8 cellular contexts compared by ENCODE assay signal in the genomic region with DNA sequence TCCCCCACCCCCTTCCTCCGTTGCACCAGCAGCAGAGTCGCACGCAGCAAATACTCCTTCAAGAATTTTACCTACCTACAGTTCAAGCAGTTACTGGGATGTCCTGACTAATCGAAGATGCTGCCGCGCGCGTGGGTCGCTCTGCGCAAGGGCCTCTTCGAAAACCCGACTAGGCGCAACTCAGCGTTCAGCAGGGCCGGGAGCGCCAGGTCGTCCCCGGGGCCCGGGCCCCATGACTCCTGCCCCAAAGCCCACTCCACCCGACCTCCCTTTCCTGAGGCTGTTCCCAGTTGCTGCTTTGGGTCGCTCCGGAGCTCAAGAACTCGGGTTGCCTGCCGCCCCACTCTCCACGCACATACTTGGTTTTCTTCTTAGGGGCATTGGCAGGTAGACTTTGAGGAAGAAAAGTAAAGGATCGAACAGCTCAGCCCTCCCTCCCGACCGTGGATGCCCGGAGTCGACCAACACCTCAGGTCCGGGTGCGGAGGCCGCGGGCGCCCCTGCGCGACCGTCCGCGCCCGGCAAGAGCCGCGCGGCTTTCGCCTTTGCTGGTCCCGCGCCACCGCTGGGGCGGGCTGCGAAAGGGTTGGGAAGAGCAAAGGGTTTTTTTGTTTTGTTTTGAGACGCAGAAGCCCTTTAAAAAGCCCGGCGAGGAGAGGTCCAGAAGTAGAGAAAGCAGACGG. TPM values are rescaled to one million over a fixed set of nuclear protein-coding genes. Genes with fewer than 3 reads are reported as not detected.
DNase-seq lines count a peak whose midpoint lies in the region; ATAC-seq lines count a peak whose summit lies in the region.

No MANE protein-coding gene starts in this region.

- peaks cover 13% of the 10 kb centered on the region; the same call in 1 of the 2 replicates for H3K36me3 ChIP-seq in iPS-20b (ENCODE audit: insufficient read depth, low read depth, low read length)

- H3K4me3 ChIP-seq in iPS-20b (ENCODE audit: low read length): peak overlapping the region; percentile 94

- peaks cover 97% of the 10 kb centered on the region for H3K27me3 ChIP-seq in iPS-20b (ENCODE audit: insufficient read depth, low read length)

- H3K9ac ChIP-seq in iPS-20b (ENCODE audit: low read depth, low read length): peak overlapping the region; percentile 62; the same call in 1 of the 2 replicates

- ATAC-seq in activated naive CD8-positive, alpha-beta T cell treated with anti-CD3 and anti-CD28 coated beads, Interleukin-2, amount 10 ng/mL, durations not matched to agents 7 days and 5 days (ENCODE audit: low read depth): no peak
- ATAC-seq in stimulated activated naive B cell treated with anti-CD40 and anti-IgM and Interleukin-4, amounts not matched to agents 10 μg/mL and 1 μg/mL and 100 μg/mL, for 72 hours (replicated peaks): peak; percentile 21 to 22
- no peak for ATAC-seq in HG03175 (IDR thresholded peaks at IDR 0.05; ENCODE audit: unreplicated experiment)

- peaks cover 16% of the 10 kb centered on the region; the same call in 1 of the 2 replicates for H3K4me1 ChIP-seq in iPS-20b (ENCODE audit: insufficient read depth, low read length)

- no peaks in the 10 kb centered on the region for H3K9me3 ChIP-seq in iPS-20b (ENCODE audit: insufficient read depth, low read depth, low read length)

- no peaks in the 10 kb centered on the region for H3K36me3 Mint-ChIP-seq in activated naive CD8-positive, alpha-beta T cell treated with anti-CD3 and anti-CD28 coated beads, Interleukin-2, amount 10 ng/mL, durations not matched to agents 7 days and 5 days
- H3K36me3 Mint-ChIP-seq in stimulated activated naive B cell treated with anti-CD40 and anti-IgM and Interleukin-4, amounts not matched to agents 10 μg/mL and 1 μg/mL and 100 μg/mL, for 72 hours: peaks cover 0 to 2% of the 10 kb centered on the region in 2 donors

- H3K9me3 Mint-ChIP-seq in activated naive CD8-positive, alpha-beta T cell treated with anti-CD3 and anti-CD28 coated beads, Interleukin-2, amount 10 ng/mL, durations not matched to agents 7 days and 5 days: no peaks in the 10 kb centered on the region
- no peaks in the 10 kb centered on the region for H3K9me3 Mint-ChIP-seq in stimulated activated naive B cell treated with anti-CD40 and anti-IgM and Interleukin-4, amounts not matched to agents 10 μg/mL and 1 μg/mL and 100 μg/mL, for 72 hours

- H3K27me3 Mint-ChIP-seq in activated naive CD8-positive, alpha-beta T cell treated with anti-CD3 and anti-CD28 coated beads, Interleukin-2, amount 10 ng/mL, durations not matched to agents 7 days and 5 days: peaks cover 66% of the 10 kb centered on the region
- peaks cover 73 to 88% of the 10 kb centered on the region in 2 donors for H3K27me3 Mint-ChIP-seq in stimulated activated naive B cell treated with anti-CD40 and anti-IgM and Interleukin-4, amounts not matched to agents 10 μg/mL and 1 μg/mL and 100 μg/mL, for 72 hours

- peak; percentile 35 for DNase-seq in stimulated activated CD4-positive, alpha-beta T cell treated with anti-CD3 and anti-CD28 coated beads, Interleukin-15, amount 100 ng/mL, for 24 hours
- no peak for DNase-seq in stimulated activated CD4-positive, alpha-beta T cell treated with anti-CD3 and anti-CD28 coated beads, Interleukin-4, amount 100 ng/mL, for 24 hours
- DNase-seq in activated naive CD8-positive, alpha-beta T cell treated with anti-CD3 and anti-CD28 coated beads, Interleukin-2, amount 10 ng/mL, durations not matched to agents 7 days and 5 days: peak; percentile 41
- no peak for DNase-seq in stimulated activated naive B cell treated with anti-CD40 and anti-IgM and Interleukin-4, amounts not matched to agents 10 μg/mL and 1 μg/mL and 100 μg/mL, for 72 hours
- no peak for DNase-seq in medulla oblongata (ENCODE audit: extremely low spot score)
- DNase-seq in H4 (ENCODE audit: low spot score): no peak

- peak overlapping the region; percentile 84 for H3K4me3 Mint-ChIP-seq in activated naive CD8-positive, alpha-beta T cell treated with anti-CD3 and anti-CD28 coated beads, Interleukin-2, amount 10 ng/mL, durations not matched to agents 7 days and 5 days
- H3K4me3 Mint-ChIP-seq in stimulated activated naive B cell treated with anti-CD40 and anti-IgM and Interleukin-4, amounts not matched to agents 10 μg/mL and 1 μg/mL and 100 μg/mL, for 72 hours: peak overlapping the region; percentile 85 to 89

- POLR2A ChIA-PET in activated naive CD8-positive, alpha-beta T cell treated with anti-CD3 and anti-CD28 coated beads, Interleukin-2, amount 10 ng/mL, durations not matched to agents 7 days and 5 days (lab: Charles Lee): no interaction called here

- H3K27ac Mint-ChIP-seq in activated naive CD8-positive, alpha-beta T cell treated with anti-CD3 and anti-CD28 coated beads, Interleukin-2, amount 10 ng/mL, durations not matched to agents 7 days and 5 days: no peak overlapping the region
- H3K27ac Mint-ChIP-seq in stimulated activated naive B cell treated with anti-CD40 and anti-IgM and Interleukin-4, amounts not matched to agents 10 μg/mL and 1 μg/mL and 100 μg/mL, for 72 hours: peak overlapping the region; percentile 92

- no peak overlapping the region for H3K27ac ChIP-seq in iPS-20b (ENCODE audit: low read length)

- H3K4me1 Mint-ChIP-seq in activated naive CD8-positive, alpha-beta T cell treated with anti-CD3 and anti-CD28 coated beads, Interleukin-2, amount 10 ng/mL, durations not matched to agents 7 days and 5 days: peaks cover 26% of the 10 kb centered on the region
- H3K4me1 Mint-ChIP-seq in stimulated activated naive B cell treated with anti-CD40 and anti-IgM and Interleukin-4, amounts not matched to agents 10 μg/mL and 1 μg/mL and 100 μg/mL, for 72 hours: peaks cover 25 to 38% of the 10 kb centered on the region in 2 donors

RNA-seq across cellular contexts. Expression of a gene that starts 1.9 kb away (rescaled TPM):
- under 1 TPM; 0.34 to 0.42 TPM for total RNA-seq in activated naive CD8-positive, alpha-beta T cell treated with anti-CD3 and anti-CD28 coated beads, Interleukin-2, amount 10 ng/mL, durations not matched to agents 7 days and 5 days
- 1.0 and 5.6 TPM in 2 replicates for total RNA-seq in H4 (2014; rRNA removed; shearing (Covaris generic))

Comparison
In these comparisons a context has a peak if more than half of its experiments do, and no peak if none do; other contexts are left out.
1. DNase-seq: peak in stimulated activated CD4-positive, alpha-beta T cell treated with anti-CD3 and anti-CD28 coated beads, Interleukin-15, amount 100 ng/mL, for 24 hours (single experiment) and activated naive CD8-positive, alpha-beta T cell treated with anti-CD3 and anti-CD28 coated beads, Interleukin-2, amount 10 ng/mL, durations not matched to agents 7 days and 5 days (single experiment); none in stimulated activated CD4-positive, alpha-beta T cell treated with anti-CD3 and anti-CD28 coated beads, Interleukin-4, amount 100 ng/mL, for 24 hours (single experiment), stimulated activated naive B cell treated with anti-CD40 and anti-IgM and Interleukin-4, amounts not matched to agents 10 μg/mL and 1 μg/mL and 100 μg/mL, for 72 hours (single experiment), medulla oblongata (single experiment) and H4 (single experiment).
2. ATAC-seq: peak in stimulated activated naive B cell treated with anti-CD40 and anti-IgM and Interleukin-4, amounts not matched to agents 10 μg/mL and 1 μg/mL and 100 μg/mL, for 72 hours (2 of 2); none in activated naive CD8-positive, alpha-beta T cell treated with anti-CD3 and anti-CD28 coated beads, Interleukin-2, amount 10 ng/mL, durations not matched to agents 7 days and 5 days (single experiment) and HG03175 (single experiment).